Comparison of ENCODE assay signal across 8 cellular contexts in the genomic region with DNA sequence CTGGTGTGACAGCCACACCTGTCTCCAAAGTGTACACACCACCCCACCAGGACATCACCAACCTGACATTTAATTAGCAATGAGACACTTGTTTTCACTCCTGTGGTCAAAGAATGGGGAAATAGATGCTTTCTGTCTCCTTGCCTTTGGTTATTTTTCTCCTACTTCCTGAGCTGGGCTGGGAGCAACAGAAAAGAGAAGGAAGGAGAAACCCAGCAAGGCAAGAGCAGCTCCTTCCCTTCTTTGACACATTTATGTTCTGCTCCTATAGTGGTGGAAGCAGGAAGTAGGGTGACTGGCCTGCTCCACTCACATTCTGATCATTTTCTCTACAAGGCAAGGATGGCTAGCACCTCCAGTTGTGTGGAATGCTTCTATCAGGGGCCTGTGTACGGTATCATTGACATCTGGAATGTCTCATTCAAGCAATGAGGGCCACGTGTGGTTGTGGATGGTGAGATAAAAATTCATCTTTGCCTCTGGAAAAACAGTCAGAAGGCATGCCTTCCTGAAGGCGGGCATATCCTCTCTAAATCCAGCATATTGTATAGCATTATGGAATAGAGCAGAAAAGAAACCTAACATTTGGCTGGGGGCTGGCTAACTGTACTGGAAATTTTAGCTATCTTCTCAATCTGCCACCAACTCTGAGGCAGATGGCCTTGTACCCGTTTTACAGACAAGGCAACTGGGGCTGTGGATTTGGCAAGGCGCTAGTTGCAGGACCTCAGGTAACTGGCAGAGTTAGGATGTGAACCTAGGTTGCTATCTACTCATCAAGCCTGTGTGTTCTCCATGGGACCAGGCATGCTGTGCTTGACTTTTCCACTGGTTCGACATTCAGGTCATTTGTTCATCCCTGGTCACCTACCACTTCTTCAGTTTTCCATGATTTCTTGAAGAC. TPM values are rescaled to one million over a fixed set of nuclear protein-coding genes. Genes with fewer than 3 reads are reported as not detected.
DNase-seq lines count a peak whose midpoint lies in the region; ATAC-seq and TF ChIP-seq lines count a peak whose summit lies in the region.

No MANE protein-coding gene starts in this region.

- H2AFZ ChIP-seq in ACC112 (ENCODE audit: low read length, unreplicated experiment), result no peak overlapping the region

- H3K27ac ChIP-seq in ACC112 (ENCODE audit: low read depth, low read length) (peak overlapping the region; percentile 99), KOPT-K1 (ENCODE audit: low read depth, low read length, poor library complexity, severe bottlenecking) (peak overlapping the region; percentile 85), adipose tissue (ENCODE audit: low read depth, low read length) (peak overlapping the region; percentile 94)

- H3K27me3 ChIP-seq in ACC112 (ENCODE audit: insufficient read depth, low read length), result no peaks in the 10 kb centered on the region

- ATAC-seq in mucosa of descending colon (peak; percentile 3), HG03460 (IDR thresholded peaks at IDR 0.05; ENCODE audit: unreplicated experiment) (no peak)

- intact Hi-C loops in mucosa of descending colon (cut with DNase I, micrococcal nuclease), result no loop called here

- 92 to 95% (median 95%) methylated on average over 6 of the region's 6 CpGs for WGBS in adipose tissue, 3 donors

- H3K79me2 ChIP-seq in ACC112 (ENCODE audit: control insufficient read depth, insufficient read depth, low read length, unreplicated experiment), result no peaks in the 10 kb centered on the region

- H3K9me3 ChIP-seq in KOPT-K1 (ENCODE audit: insufficient read depth, low read length, poor library complexity, severe bottlenecking) (peaks cover 10% of the 10 kb centered on the region), mucosa of descending colon (no peaks in the 10 kb centered on the region)

- no peak for TF ChIP-seq CTCF in mucosa of descending colon (IDR thresholded peaks at IDR 0.05)

- H3K4me3 ChIP-seq in ACC112 (ENCODE audit: low read depth, low read length) (0 out of 2 replicates have a peak overlapping the region, but pooled peaks have one; percentile 70), mucosa of descending colon (no peak overlapping the region)

- DNase-seq in mucosa of descending colon (peak in 1 of 3 donors; percentile 40), SK-N-DZ (ENCODE audit: low spot score) (no peak), NCI-H128 (lab: John Stamatoyannopoulos, UW; ENCODE audit: unreplicated experiment) (no peak)
- no peak for DNase-seq in activated CD8-positive, alpha-beta memory T cell treated with anti-CD3 and anti-CD28 coated beads for 24 hours

- peaks cover 3% of the 10 kb centered on the region; the same call in 1 of the 2 replicates for H3K36me3 ChIP-seq in ACC112 (ENCODE audit: insufficient read depth, low read length)
- H3K36me3 ChIP-seq in KOPT-K1 (ENCODE audit: insufficient read depth, low read length), result no peaks in the 10 kb centered on the region
- H3K36me3 ChIP-seq in mucosa of descending colon (ENCODE audit: low read depth), result no peaks in the 10 kb centered on the region

- H3K4me1 ChIP-seq in ACC112 (ENCODE audit: control insufficient read depth, insufficient read depth, low read length, unreplicated experiment) (peaks cover 62% of the 10 kb centered on the region), mucosa of descending colon (ENCODE audit: low read depth) (peaks cover 60% of the 10 kb centered on the region)

RNA-seq across cellular contexts. Expression of a gene that starts 24.7 kb away (rescaled TPM):
- 100 to 1,000 TPM in 2 of 3 donors, 10 to 100 TPM in 1; 53.5 to 565 (median 547) TPM for polyA plus RNA-seq in adipose tissue
- total RNA-seq in mucosa of descending colon, result 1,000 to 10,000 TPM in 2 of 3 donors, 100 to 1,000 TPM in 1; 488 to 1,705 (median 1,380) TPM
- polyA plus RNA-seq in SK-N-DZ (2014; cell fraction: cytosol; rRNA removed), result not detected in 2 replicates
- polyA plus RNA-seq in SK-N-DZ (2014; cell fraction: nucleus; rRNA removed), result 1.3 TPM in 1 of 2 replicates, not detected in the other

RNA-seq across cellular contexts. Expression of a gene that starts 52.9 kb away (rescaled TPM):
- polyA plus RNA-seq in adipose tissue, result 10 to 100 TPM; 19.5 to 53.3 (median 36.7) TPM
- 10 to 100 TPM; 67.7 to 72.7 (median 69.7) TPM for total RNA-seq in mucosa of descending colon
- 41.2 and 49.6 TPM in 2 replicates for polyA plus RNA-seq in SK-N-DZ (2014; cell fraction: cytosol; rRNA removed)
- polyA plus RNA-seq in SK-N-DZ (2014; cell fraction: nucleus; rRNA removed), result 10.2 and 20.9 TPM in 2 replicates
